In genomic region chr15:74950078-74951000, GRCh38 we compare ENCODE assay signal across 9 cellular contexts. TPM values are rescaled to one million over a fixed set of nuclear protein-coding genes. Genes with fewer than 3 reads are reported as not detected.
DNase-seq lines count a peak whose midpoint lies in the region; ATAC-seq and TF ChIP-seq lines count a peak whose summit lies in the region.
"Had no signal": no experiment of that assay in that cellular context is flagged by ENCODE, and none has a peak within 500 bp of the region (broad histone marks: within the 10 kb centered on the region; RNA-seq: fewer than 3 reads in every experiment).

No MANE protein-coding gene starts in this region.

- H3K36me3 ChIP-seq in esophagus squamous epithelium = no peaks in the 10 kb centered on the region

- no peak overlapping the region for H3K27ac Mint-ChIP-seq in nephron progenitor cell
- H3K27ac Mint-ChIP-seq in stimulated activated naive CD8-positive, alpha-beta T cell treated with anti-CD3 and anti-CD28 coated beads, Interleukin-15, amount 100 ng/mL, for 72 hours = peak overlapping the region in 1 of 2 donors; percentile 1
- H3K27ac Mint-ChIP-seq: IgD-negative memory B cell had no signal

- no peaks in the 10 kb centered on the region for H3K9me3 Mint-ChIP-seq in nephron progenitor cell
- H3K9me3 Mint-ChIP-seq in stimulated activated naive CD8-positive, alpha-beta T cell treated with anti-CD3 and anti-CD28 coated beads, Interleukin-15, amount 100 ng/mL, for 72 hours = no peaks in the 10 kb centered on the region
- H3K9me3 Mint-ChIP-seq: IgD-negative memory B cell had no signal

- H3K27me3 Mint-ChIP-seq in nephron progenitor cell (ENCODE audit: low read depth, poor library complexity) = peaks cover 24% of the 10 kb centered on the region
- H3K27me3 Mint-ChIP-seq in stimulated activated naive CD8-positive, alpha-beta T cell treated with anti-CD3 and anti-CD28 coated beads, Interleukin-15, amount 100 ng/mL, for 72 hours = no peaks in the 10 kb centered on the region
- H3K27me3 Mint-ChIP-seq: IgD-negative memory B cell had no signal

- TF ChIP-seq CTCF in esophagus squamous epithelium (IDR thresholded peaks at IDR 0.05) = peak; percentile 76 to 98 (median 98)
- peak; percentile 98 for TF ChIP-seq CTCF in nephron progenitor cell (IDR thresholded peaks at IDR 0.05)

- 55 to 62% methylated on average over 4 to 8 of the region's 9 CpGs for WGBS in esophagus squamous epithelium, 2 donors

- intact Hi-C loops in esophagus squamous epithelium (cut with DNase I) = loop anchor here (5.0 kb wide), 1 partner anchor 178 kb away; no protein-coding TSS in a partner anchor

- no peak overlapping the region for H3K27ac ChIP-seq in esophagus squamous epithelium

- no peak for TF ChIP-seq POLR2A in esophagus squamous epithelium (IDR thresholded peaks at IDR 0.05)

- H3K4me1 ChIP-seq in esophagus squamous epithelium = peaks cover 13 to 46% (median 22%) of the 10 kb centered on the region in 3 donors

- H3K36me3 Mint-ChIP-seq in nephron progenitor cell (ENCODE audit: low read depth) = no peaks in the 10 kb centered on the region
- H3K36me3 Mint-ChIP-seq: IgD-negative memory B cell had no signal

- H3K27me3 ChIP-seq in esophagus squamous epithelium = no peaks in the 10 kb centered on the region

- DNase-seq in COLO668 (lab: John Stamatoyannopoulos, UW; ENCODE audit: unreplicated experiment) (peak; percentile 71), HT1080 (ENCODE audit: low read depth) (peak; percentile 65), OCI-M1 (lab: John Stamatoyannopoulos, UW) (peak; percentile 91), activated T-cell treated with anti-CD3 and anti-CD28 coated beads for 24 hours (ENCODE audit: low read depth) (peak; percentile 72), esophagus squamous epithelium (lab: John Stamatoyannopoulos, UW) (no peak), nephron progenitor cell (peak; percentile 89)
- peak; percentile 77 to 80 for DNase-seq in stimulated activated naive CD8-positive, alpha-beta T cell treated with anti-CD3 and anti-CD28 coated beads, Interleukin-15, amount 100 ng/mL, for 72 hours

- ATAC-seq in stimulated activated naive CD8-positive, alpha-beta T cell treated with anti-CD3 and anti-CD28 coated beads, Interleukin-15, amount 100 ng/mL, for 72 hours = peak; percentile 81
- ATAC-seq in HG03521 (IDR thresholded peaks at IDR 0.05; ENCODE audit: unreplicated experiment) = no peak

- peaks cover 14% of the 10 kb centered on the region for H3K4me1 Mint-ChIP-seq in nephron progenitor cell
- peaks cover 15% of the 10 kb centered on the region for H3K4me1 Mint-ChIP-seq in stimulated activated naive CD8-positive, alpha-beta T cell treated with anti-CD3 and anti-CD28 coated beads, Interleukin-15, amount 100 ng/mL, for 72 hours

- H3K9me3 ChIP-seq in esophagus squamous epithelium = no peaks in the 10 kb centered on the region

- H3K4me3 Mint-ChIP-seq in nephron progenitor cell = no peak overlapping the region
- no peak overlapping the region for H3K4me3 Mint-ChIP-seq in stimulated activated naive CD8-positive, alpha-beta T cell treated with anti-CD3 and anti-CD28 coated beads, Interleukin-15, amount 100 ng/mL, for 72 hours
- H3K4me3 Mint-ChIP-seq: IgD-negative memory B cell had no signal

- no peak overlapping the region for H3K4me3 ChIP-seq in esophagus squamous epithelium

RNA-seq across cellular contexts. Expression of gene RPP25, which starts 6.2 kb away (rescaled TPM):
- total RNA-seq in HT1080 (2014; rRNA removed; shearing (Covaris generic)) = 0.20 and 0.58 TPM in 2 replicates
- polyA plus RNA-seq in HT1080 (2015; cell fraction: cytosol; rRNA removed) = 0.31 and 0.33 TPM in 2 replicates
- polyA plus RNA-seq in HT1080 (2015; cell fraction: nucleus; rRNA removed) = 0.07 and 0.08 TPM in 2 replicates
- 10 to 100 TPM in 3 of 4 donors, 1 to 10 TPM in 1; 5.8 to 12.5 (median 12.3) TPM for total RNA-seq in esophagus squamous epithelium

RNA-seq across cellular contexts. Expression of gene COX5A, which starts 12.5 kb away (rescaled TPM):
- 119 and 162 TPM in 2 replicates for total RNA-seq in HT1080 (2014; rRNA removed; shearing (Covaris generic))
- polyA plus RNA-seq in HT1080 (2015; cell fraction: cytosol; rRNA removed) = 283 and 334 TPM in 2 replicates
- polyA plus RNA-seq in HT1080 (2015; cell fraction: nucleus; rRNA removed) = 105 and 116 TPM in 2 replicates
- 100 to 1,000 TPM; 110 to 197 (median 172) TPM for total RNA-seq in esophagus squamous epithelium

RNA-seq across cellular contexts. Expression of gene FAM219B, which starts 43.7 kb away (rescaled TPM):
- 20.4 and 27.4 TPM in 2 replicates for total RNA-seq in HT1080 (2014; rRNA removed; shearing (Covaris generic))
- polyA plus RNA-seq in HT1080 (2015; cell fraction: cytosol; rRNA removed) = 18.5 and 20.8 TPM in 2 replicates
- 91.1 and 109 TPM in 2 replicates for polyA plus RNA-seq in HT1080 (2015; cell fraction: nucleus; rRNA removed)
- total RNA-seq in esophagus squamous epithelium = 10 to 100 TPM; 29.3 to 71.8 (median 45.4) TPM

RNA-seq across cellular contexts. Expression of gene SCAMP5, which starts 45.0 kb away (rescaled TPM):
- 0.90 and 1.8 TPM in 2 replicates for total RNA-seq in HT1080 (2014; rRNA removed; shearing (Covaris generic))
- 1.1 and 1.6 TPM in 2 replicates for polyA plus RNA-seq in HT1080 (2015; cell fraction: cytosol; rRNA removed)
- polyA plus RNA-seq in HT1080 (2015; cell fraction: nucleus; rRNA removed) = 1.6 and 4.9 TPM in 2 replicates
- total RNA-seq in esophagus squamous epithelium = 1 to 10 TPM in 1 of 4 donors, under 1 TPM in 3; 0.57 to 2.0 (median 0.67) TPM
